25 cellular contexts compared by ENCODE assay signal in the genomic region with DNA sequence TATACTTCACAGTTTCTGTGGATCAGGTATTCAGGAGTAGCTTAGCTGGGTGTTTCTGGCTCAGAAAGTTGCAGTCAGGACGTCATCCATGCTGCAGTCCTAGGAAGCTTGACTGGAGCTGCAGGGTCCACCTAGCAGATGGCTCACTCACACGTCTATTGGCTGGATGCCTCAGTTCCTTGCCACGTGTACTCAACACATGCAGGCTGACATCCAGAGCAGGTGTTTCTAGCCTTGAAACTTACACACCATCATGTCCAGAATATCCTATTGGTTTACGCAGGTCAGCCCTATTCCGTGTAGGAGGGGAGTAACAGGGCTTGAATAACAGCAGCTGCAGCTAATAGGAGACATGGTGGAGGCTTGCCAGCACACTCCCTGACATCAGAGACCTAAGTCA.
DNase-seq lines count a peak whose midpoint lies in the region; ATAC-seq and TF ChIP-seq lines count a peak whose summit lies in the region.
"Had no signal": no experiment of that assay in that cellular context is flagged by ENCODE, and none has a peak within 500 bp of the region (broad histone marks: within the 10 kb centered on the region; RNA-seq: fewer than 3 reads in every experiment).

No MANE protein-coding gene starts in this region.

- no peaks in the 10 kb centered on the region; the same call in 1 of the 2 replicates for H3K9me1 ChIP-seq in IMR-90 (ENCODE audit: insufficient read depth, low read length)

- H3K79me1 ChIP-seq in IMR-90 (ENCODE audit: low read depth in 1 of 2, low read length in 2 of 2): no peaks in the 10 kb centered on the region

- no peak for ATAC-seq in IMR-90 (ENCODE audit: low read depth)
- ATAC-seq in HG02763 (IDR thresholded peaks at IDR 0.05; ENCODE audit: unreplicated experiment): no peak
- ATAC-seq in HG03521 (IDR thresholded peaks at IDR 0.05; ENCODE audit: unreplicated experiment): no peak
- ATAC-seq: effector memory CD8-positive, alpha-beta T cell; esophagus mucosa; foreskin keratinocyte; heart right ventricle; stimulated activated naive CD8-positive, alpha-beta T cell treated with anti-CD3 and anti-CD28 coated beads, Interleukin-15, amount 100 ng/mL, for 72 hours had no signal

- POLR2A ChIA-PET in IMR-90 (lab: Charles Lee; ENCODE audit: unreplicated experiment) (no interaction called here), HEK293T (lab: Yijun Ruan, JAX) (no interaction called here)

- intact Hi-C loops in IMR-90 (cut with micrococcal nuclease): no loop called here

- H4K8ac ChIP-seq in IMR-90 (ENCODE audit: low read depth in 2 of 2, low read length in 2 of 2): no peak overlapping the region

- 52% methylated on average over 2 of the region's 5 CpGs; no CpG with 5 or more reads in 1 of the 2 experiments for WGBS in IMR-90 (ENCODE audit: extremely low coverage in 2 of 2, insufficient read length in 1 of 2), 2 experiments

- H2AK5ac ChIP-seq in IMR-90 (ENCODE audit: low read depth, low read length): no peak overlapping the region

- TF ChIP-seq RAD21 in IMR-90 (IDR thresholded peaks at IDR 0.05; ENCODE audit: low read length): no peak

- peaks cover 5% of the 10 kb centered on the region for H3K4me1 ChIP-seq in IMR-90 (ENCODE audit: control insufficient read depth, insufficient read depth, low read length)
- H3K4me1 ChIP-seq: BLaER1, breast epithelium, colonic mucosa, heart right ventricle, prostate gland, thyroid gland had no signal

- H3K14ac ChIP-seq in IMR-90 (replicated peaks; ENCODE audit: low read depth, low read length): 0 out of 2 replicates have a peak overlapping the region, but pooled peaks have one; percentile 18

- no peak overlapping the region for H3K23ac ChIP-seq in IMR-90 (ENCODE audit: low read depth, low read length)

- H3K36me3 ChIP-seq in IMR-90 (ENCODE audit: control insufficient read depth, insufficient read depth, low read length): no peaks in the 10 kb centered on the region
- H3K36me3 ChIP-seq: BLaER1, breast epithelium, colonic mucosa, heart right ventricle, neutrophil, prostate gland, thyroid gland, WERI-Rb-1 had no signal

- H2AK9ac ChIP-seq in IMR-90 (replicated peaks; ENCODE audit: low read depth, low read length, poor library complexity): no peak overlapping the region

- H4K20me1 ChIP-seq in IMR-90 (ENCODE audit: insufficient read depth, low read length): no peaks in the 10 kb centered on the region
- H4K20me1 ChIP-seq: BLaER1 had no signal

- DNase-seq in COR-L47 (lab: John Stamatoyannopoulos, UW) (peak; percentile 22), IMR-90 (no peak), NCI-H2107 treated with DMSO at 0.1 percent for 48 hours (lab: John Stamatoyannopoulos, UW; ENCODE audit: unreplicated experiment) (peak; percentile 31), SHP77 (lab: John Stamatoyannopoulos, UW) (peak; percentile 88 to 97), HEK293T (ENCODE audit: extremely low spot score) (no peak)
- no peak for DNase-seq in stimulated activated CD4-positive, alpha-beta T cell treated with anti-CD3 and anti-CD28 coated beads, Interleukin-1b, Interleukin-23, amount 100 ng/mL, for 48 hours
- DNase-seq: activated CD4-positive, alpha-beta T cell treated with anti-CD3 and anti-CD28 coated beads, Interleukin-2, amount 10 ng/mL, durations not matched to agents 24 days and 14 days; activated naive CD4-positive, alpha-beta T cell treated with Interleukin-2 at 50 U/mL for 16 hours; activated T-cell treated with anti-CD3 and anti-CD28 coated beads, Interleukin-2, amount 50 U/mL, for 48 hours; colonic mucosa; effector memory CD8-positive, alpha-beta T cell; foreskin keratinocyte; heart right ventricle; NCI-H526; stimulated activated naive CD8-positive, alpha-beta T cell treated with anti-CD3 and anti-CD28 coated beads, Interleukin-15, amount 100 ng/mL, for 72 hours; thyroid gland; WERI-Rb-1 had no signal

- H3K27ac ChIP-seq in IMR-90 (ENCODE audit: insufficient read depth, low read length): no peak overlapping the region
- H3K27ac ChIP-seq: BLaER1, breast epithelium, colonic mucosa, foreskin keratinocyte, heart right ventricle, KMS-11, neutrophil, prostate gland, thyroid gland, WERI-Rb-1 had no signal

- no peak overlapping the region for H3K56ac ChIP-seq in IMR-90 (ENCODE audit: extremely low read depth, insufficient read depth, low read length)

- no peak for TF ChIP-seq CTCF in IMR-90 (conservative IDR thresholded peaks at IDR 0.05; ENCODE audit: low read depth, low read length)

- no peak overlapping the region for H3K18ac ChIP-seq in IMR-90 (ENCODE audit: low read depth, low read length)

- H2BK120ac ChIP-seq in IMR-90 (ENCODE audit: low read depth, low read length): no peak overlapping the region

- H3K4me2 ChIP-seq in IMR-90 (ENCODE audit: low read depth, low read length): no peak overlapping the region
- H3K4me2 ChIP-seq: BLaER1, KMS-11 had no signal

- in situ Hi-C loops in IMR-90 (cut with MboI; ENCODE audit: low sequenced_read_pairs): no loop called here

- H2AFZ ChIP-seq in IMR-90 (replicated peaks; ENCODE audit: low read length, poor library complexity): no peak overlapping the region

- no peak overlapping the region for H4K5ac ChIP-seq in IMR-90 (ENCODE audit: low read depth, low read length)

- BruUV-seq in IMR-90 (replicated peaks; lab: Mats Ljungman, UMichigan): no TSS peak

- H4K91ac ChIP-seq in IMR-90 (ENCODE audit: insufficient read depth, low read depth, low read length): no peak overlapping the region

- H3K4ac ChIP-seq in IMR-90 (ENCODE audit: low read depth, low read length): no peak overlapping the region

- no peak overlapping the region for H2BK5ac ChIP-seq in IMR-90 (ENCODE audit: low read depth, low read length, poor library complexity, severe bottlenecking)

- TF ChIP-seq POLR2A in IMR-90 (IDR thresholded peaks at IDR 0.05; ENCODE audit: low read depth, low read length): no peak

- no peak overlapping the region for H3K9ac ChIP-seq in IMR-90 (ENCODE audit: low read depth, low read length)
- H3K9ac ChIP-seq: BLaER1, KMS-11 had no signal

- H2BK20ac ChIP-seq in IMR-90 (ENCODE audit: low read depth, low read length): no peak overlapping the region

- CTCF ChIA-PET in IMR-90 (lab: Yijun Ruan, JAX): interaction anchor here (0.6 kb wide), 1 partner anchor 104 kb away, joined by 3 read pairs; no protein-coding TSS in a partner anchor
- CTCF ChIA-PET in HEK293T (lab: Yijun Ruan, JAX): no interaction called here

- no peak overlapping the region for H3K4me3 ChIP-seq in IMR-90 (ENCODE audit: insufficient read depth, low read depth, low read length)
- H3K4me3 ChIP-seq: BLaER1, breast epithelium, colonic mucosa, heart right ventricle, prostate gland, thyroid gland had no signal

- H3K27me3 ChIP-seq in IMR-90 (ENCODE audit: control insufficient read depth, insufficient read depth, low read length): no peaks in the 10 kb centered on the region
- H3K27me3 ChIP-seq: BLaER1, breast epithelium, colonic mucosa, foreskin keratinocyte, heart right ventricle, neutrophil, thyroid gland had no signal

- dilution Hi-C loops in IMR-90 (cut with HindIII; ENCODE audit: low sequenced_read_pairs, unreplicated experiment): no loop called here

- H3K9me3 ChIP-seq in IMR-90 (ENCODE audit: control insufficient read depth, insufficient read depth, low read length): no peaks in the 10 kb centered on the region
- H3K9me3 ChIP-seq: BLaER1, breast epithelium, colonic mucosa, heart right ventricle, neutrophil, prostate gland, thyroid gland had no signal

- no peak overlapping the region for H2BK15ac ChIP-seq in IMR-90 (ENCODE audit: low read depth, low read length)

TF ChIP-seq in IMR-90, 13 proteins besides CTCF, POLR2A, EP300 and RAD21 (continues in another document):
- TF ChIP-seq MXI1 (IDR thresholded peaks at IDR 0.05; ENCODE audit: borderline replicate concordance, low read depth, low read length) (no peak), NFE2L2 (IDR thresholded peaks at IDR 0.05; ENCODE audit: low read depth, low read length) (no peak), MAFK (IDR thresholded peaks at IDR 0.05; ENCODE audit: low read depth, low read length) (no peak), ELK1 (IDR thresholded peaks at IDR 0.05; ENCODE audit: borderline replicate concordance, low read depth, low read length) (no peak), BHLHE40 (IDR thresholded peaks at IDR 0.05; ENCODE audit: low read depth, low read length) (no peak), CHD1 (IDR thresholded peaks at IDR 0.05; ENCODE audit: low read depth, low read length) (no peak)

TF ChIP-seq in HEK293T, 16 proteins besides CTCF, POLR2A, EP300 and RAD21:
- TF ChIP-seq FOXM1 (IDR thresholded peaks at IDR 0.05; ENCODE audit: borderline replicate concordance): no peak
- no peak for TF ChIP-seq HDGF (IDR thresholded peaks at IDR 0.05; ENCODE audit: borderline replicate concordance)
- TF ChIP-seq L3MBTL2 (conservative IDR thresholded peaks at IDR 0.05): no peak
- no peak for TF ChIP-seq ZNF384 (IDR thresholded peaks at IDR 0.05)
- no peak for TF ChIP-seq TARDBP (IDR thresholded peaks at IDR 0.05)
- no peak for TF ChIP-seq FOXA1 (IDR thresholded peaks at IDR 0.05)
- no peak for TF ChIP-seq PKNOX1 (IDR thresholded peaks at IDR 0.05)
- no peak for TF ChIP-seq LEF1 (IDR thresholded peaks at IDR 0.05; ENCODE audit: borderline replicate concordance)
- no peak for TF ChIP-seq ELF4 (IDR thresholded peaks at IDR 0.05)
- TF ChIP-seq ARNT (IDR thresholded peaks at IDR 0.05): no peak
- TF ChIP-seq NFRKB (IDR thresholded peaks at IDR 0.05): no peak
- TF ChIP-seq SUZ12 (IDR thresholded peaks at IDR 0.05): no peak
- no peak for TF ChIP-seq FOXK2 (IDR thresholded peaks at IDR 0.05)
- TF ChIP-seq CTBP1 (IDR thresholded peaks at IDR 0.05; ENCODE audit: borderline replicate concordance): no peak
- TF ChIP-seq BHLHE40 (IDR thresholded peaks at IDR 0.05; ENCODE audit: borderline replicate concordance): no peak

Comparison
In these comparisons a context has a peak if more than half of its experiments do, and no peak if none do; other contexts are left out.
1. DNase-seq: peak in COR-L47 (single experiment), NCI-H2107 treated with DMSO at 0.1 percent for 48 hours (single experiment) and SHP77 (2 of 2); none in IMR-90 (single experiment), HEK293T (single experiment) and stimulated activated CD4-positive, alpha-beta T cell treated with anti-CD3 and anti-CD28 coated beads, Interleukin-1b, Interleukin-23, amount 100 ng/mL, for 48 hours (single experiment).